24 cellular contexts compared by ENCODE assay signal in the genomic region with DNA sequence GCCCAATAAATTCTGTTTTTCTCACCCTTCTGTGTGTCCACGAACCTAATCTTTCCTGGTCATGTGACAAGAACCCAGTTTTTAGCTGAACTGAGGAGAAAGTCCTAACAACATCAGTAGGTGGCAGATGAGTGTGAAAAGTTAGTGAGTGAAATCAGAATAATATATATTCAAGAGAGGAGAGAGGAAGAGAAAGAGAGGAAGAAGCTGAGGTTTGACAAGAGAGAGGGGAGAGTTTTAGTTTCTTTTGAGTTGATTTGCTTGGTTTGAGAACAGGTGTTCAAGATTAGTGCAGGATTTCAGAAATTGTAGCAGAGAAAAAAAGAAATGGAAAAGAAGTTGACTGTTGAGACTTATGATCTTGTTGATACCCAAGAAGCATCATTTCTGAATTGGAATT.
A peak's percentile ranks its signal among the peaks of the same experiment; 100 is the strongest.
DNase-seq lines count a peak whose midpoint lies in the region; ATAC-seq, FAIRE-seq and TF ChIP-seq lines count a peak whose summit lies in the region.
"Had no signal": no experiment of that assay in that cellular context is flagged by ENCODE, and none has a peak within 500 bp of the region (broad histone marks: within the 10 kb centered on the region; RNA-seq: fewer than 3 reads in every experiment).

No MANE protein-coding gene starts in this region.

- no peak for FAIRE-seq in urothelium cell line (lab: Jason Lieb, UNC)
- FAIRE-seq: endometrium had no signal

- DNase-seq in urothelium cell line (ENCODE audit: low spot score) (no peak), cardiac septum (ENCODE audit: low spot score) (no peak)
- DNase-seq: aorta; caudate nucleus; CD4-positive, alpha-beta memory T cell; dermis blood vessel endothelial cell; gastrocnemius medialis; H7; left ventricle myocardium superior; naive thymus-derived CD4-positive, alpha-beta T cell; NCI-H1694; NCI-H510A; PC-9; SHP77 treated with DMSO at 0.1 percent for 48 hours; stimulated activated CD4-positive, alpha-beta T cell treated with anti-CD3 and anti-CD28 coated beads, Interleukin-4, amount 100 ng/mL, for 1 hour; stimulated activated naive CD4-positive, alpha-beta T cell; T1000; testis had no signal

- TF ChIP-seq POLR2A in GM18505 (IDR thresholded peaks at IDR 0.05; ENCODE audit: borderline replicate concordance, extremely low read depth, insufficient read depth, insufficient read length): no peak

- ATAC-seq in GM18505 (IDR thresholded peaks at IDR 0.05; ENCODE audit: unreplicated experiment) (peak; percentile 48), GM21423 (IDR thresholded peaks at IDR 0.05; ENCODE audit: unreplicated experiment) (peak; percentile 46), HG03175 (IDR thresholded peaks at IDR 0.05; ENCODE audit: unreplicated experiment) (peak; percentile 56), GM18868 (IDR thresholded peaks at IDR 0.05; ENCODE audit: unreplicated experiment) (no peak), GM19463 (IDR thresholded peaks at IDR 0.05; ENCODE audit: unreplicated experiment) (no peak)
- ATAC-seq: gastrocnemius medialis; left ventricle myocardium superior; naive thymus-derived CD4-positive, alpha-beta T cell had no signal

- intact Hi-C loops in cardiac septum (cut with DNase I): no loop called here

Comparison
In these comparisons a context has a peak if more than half of its experiments do, and no peak if none do; other contexts are left out.
1. ATAC-seq: peak in GM18505 (single experiment), GM21423 (single experiment) and HG03175 (single experiment); none in GM18868 (single experiment) and GM19463 (single experiment).